Comparison of ENCODE assay signal across 10 cellular contexts in the genomic region with DNA sequence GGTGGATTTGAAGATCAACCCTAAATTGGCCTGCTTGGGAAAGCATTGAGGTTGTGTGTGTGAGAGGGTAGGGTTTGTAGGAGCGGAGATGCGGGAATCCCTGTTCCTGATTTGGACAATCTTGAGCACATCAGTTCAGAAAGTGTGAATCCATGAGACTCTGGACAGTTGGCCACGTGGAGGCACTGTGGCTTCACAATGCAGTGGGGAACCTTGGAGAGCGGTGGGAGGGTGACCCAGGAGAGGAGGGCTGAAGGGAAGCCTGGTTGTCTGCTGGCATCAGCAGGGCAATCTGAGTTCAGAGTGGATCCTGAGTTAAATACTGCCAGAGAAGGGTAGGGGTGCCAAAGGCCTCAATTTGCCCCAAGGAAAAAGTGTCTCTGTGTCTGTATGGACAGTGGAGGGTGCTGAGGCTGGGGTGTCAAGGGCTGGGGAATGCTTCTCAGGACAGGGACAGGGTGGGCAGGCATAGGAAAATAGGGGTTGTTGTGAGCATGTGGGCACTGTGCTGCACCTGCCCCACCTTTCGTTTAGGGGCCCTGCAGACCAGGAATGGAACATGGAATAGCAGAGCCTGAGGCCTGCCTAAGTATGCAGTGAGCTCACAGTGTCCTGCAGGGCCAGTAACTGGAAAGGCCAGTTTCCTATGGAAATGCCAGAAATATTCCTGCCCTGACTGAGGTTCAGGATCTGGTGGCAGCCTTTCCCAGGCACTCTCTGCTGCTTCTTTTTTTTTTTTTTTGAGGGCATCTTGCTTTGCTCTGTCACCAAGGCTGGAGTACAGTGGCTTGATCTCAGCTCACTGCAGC.
DNase-seq lines count a peak whose midpoint lies in the region; ATAC-seq, FAIRE-seq and TF ChIP-seq lines count a peak whose summit lies in the region.
"Had no signal": no experiment of that assay in that cellular context is flagged by ENCODE, and none has a peak within 500 bp of the region (broad histone marks: within the 10 kb centered on the region; RNA-seq: fewer than 3 reads in every experiment).

No MANE protein-coding gene starts in this region.

- no peak overlapping the region for H3K4me3 ChIP-seq in DND-41 (ENCODE audit: low read depth in 1 of 2, low read length in 2 of 2)
- no peak overlapping the region for H3K4me3 ChIP-seq in HL-60 (replicated peaks; ENCODE audit: insufficient read depth, low read length)
- no peak overlapping the region for H3K4me3 ChIP-seq in astrocyte (ENCODE audit: insufficient read depth, low read depth, low read length)
- H3K4me3 ChIP-seq in neuronal stem cell (ENCODE audit: low read length in 2 of 2) = no peak overlapping the region
- H3K4me3 ChIP-seq: adrenal gland had no signal

- H4K8ac ChIP-seq in neuronal stem cell (ENCODE audit: low read depth, low read length) = no peak overlapping the region

- no peaks in the 10 kb centered on the region for H3K36me3 ChIP-seq in DND-41 (ENCODE audit: insufficient read depth, low read length)
- H3K36me3 ChIP-seq in astrocyte (ENCODE audit: insufficient read depth, low read length) = no peaks in the 10 kb centered on the region
- no peaks in the 10 kb centered on the region for H3K36me3 ChIP-seq in neuronal stem cell (replicated peaks in 1 of 2; ENCODE audit: control insufficient read depth in 2 of 2, insufficient read depth in 2 of 2, low read length in 2 of 2)
- H3K36me3 ChIP-seq: adrenal gland had no signal

- no peak overlapping the region for H2AK5ac ChIP-seq in neuronal stem cell (ENCODE audit: low read depth, low read length)

- H4K20me1 ChIP-seq in DND-41 (ENCODE audit: insufficient read depth, low read length) (no peaks in the 10 kb centered on the region), astrocyte (ENCODE audit: insufficient read depth, low read length) (no peaks in the 10 kb centered on the region)

- DNase-seq in DND-41 (peak; percentile 55), HL-60 (ENCODE audit: low read depth in 1 of 2, low spot score in 1 of 2) (peak in 1 of 2 experiments; percentile 57), astrocyte (ENCODE audit: low read depth) (peak; percentile 18), medulla oblongata (ENCODE audit: extremely low spot score) (peak; percentile 9), neuronal stem cell (ENCODE audit: low spot score) (no peak), occipital lobe (lab: John Stamatoyannopoulos, UW) (no peak), mucosa of gallbladder (ENCODE audit: low spot score) (no peak)
- DNase-seq in stimulated activated CD4-positive, alpha-beta T cell treated with anti-CD3 and anti-CD28 coated beads, Interleukin-12 subunit alpha, Interleukin-12 subunit beta, amount 100 ng/mL, for 4 hours = no peak

- WGBS in neuronal stem cell (ENCODE audit: extremely low coverage in 2 of 2, insufficient read length in 2 of 2, insufficient replicate concordance in 1 of 2), 2 donors = no CpG with 5 or more reads among the region's 5 CpGs

- H3K36me3 Mint-ChIP-seq in astrocyte (ENCODE audit: low read depth, unreplicated experiment) = no peaks in the 10 kb centered on the region

- H3K4me1 ChIP-seq in DND-41 (ENCODE audit: insufficient read depth, low read length) = peaks cover 97% of the 10 kb centered on the region
- H3K4me1 ChIP-seq in astrocyte (ENCODE audit: insufficient read depth, low read length) = no peaks in the 10 kb centered on the region
- peaks cover 0 to 7% of the 10 kb centered on the region in 2 donors for H3K4me1 ChIP-seq in neuronal stem cell (ENCODE audit: control insufficient read depth in 2 of 2, insufficient read depth in 1 of 2, low read depth in 1 of 2, low read length in 2 of 2)
- H3K4me1 ChIP-seq: adrenal gland had no signal

- no peak overlapping the region for H2BK5ac ChIP-seq in neuronal stem cell (ENCODE audit: low read length)

- no peak overlapping the region for H2AFZ ChIP-seq in DND-41 (ENCODE audit: low read depth, low read length)
- H2AFZ ChIP-seq in astrocyte (ENCODE audit: low read depth, low read length) = no peak overlapping the region
- H2AFZ ChIP-seq in neuronal stem cell (ENCODE audit: low read length) = no peak overlapping the region

- no peaks in the 10 kb centered on the region for H3K79me1 ChIP-seq in neuronal stem cell (ENCODE audit: low read depth, low read length)

- H3K79me2 ChIP-seq in DND-41 (ENCODE audit: insufficient read depth, low read length) (no peaks in the 10 kb centered on the region), astrocyte (ENCODE audit: insufficient read depth, low read length) (no peaks in the 10 kb centered on the region)

- no peak overlapping the region for H2BK120ac ChIP-seq in neuronal stem cell (ENCODE audit: low read depth, low read length)

- H4K91ac ChIP-seq in neuronal stem cell (ENCODE audit: low read depth, low read length, poor library complexity) = no peak overlapping the region

- H3K18ac ChIP-seq in neuronal stem cell (ENCODE audit: low read length) = no peak overlapping the region

- H3K4me3 Mint-ChIP-seq in astrocyte (ENCODE audit: unreplicated experiment) = no peak overlapping the region

- H3K4ac ChIP-seq in neuronal stem cell (ENCODE audit: low read length) = no peak overlapping the region

- no peak overlapping the region for H3K23ac ChIP-seq in neuronal stem cell (ENCODE audit: low read depth, low read length, poor library complexity)

- no peak overlapping the region for H3K14ac ChIP-seq in neuronal stem cell (ENCODE audit: low read length)

- H3K27me3 ChIP-seq in DND-41 (ENCODE audit: insufficient read depth, low read length, poor library complexity) (no peaks in the 10 kb centered on the region), HL-60 (ENCODE audit: insufficient read depth, poor library complexity, severe bottlenecking) (no peaks in the 10 kb centered on the region), astrocyte (ENCODE audit: insufficient read depth, low read length) (peaks cover 2% of the 10 kb centered on the region), neuronal stem cell (ENCODE audit: control insufficient read depth in 3 of 3, insufficient read depth in 3 of 3, low read depth in 1 of 3, low read length in 3 of 3) (no peaks in the 10 kb centered on the region)
- H3K27me3 ChIP-seq: adrenal gland had no signal

- 0 out of 3 replicates have a peak, but pooled peaks have one; percentile 12 for ATAC-seq in DND-41 (ENCODE audit: insufficient read depth, low read depth)

- no peaks in the 10 kb centered on the region for H3K27me3 Mint-ChIP-seq in astrocyte (ENCODE audit: low read depth, unreplicated experiment)

- H3K4me2 ChIP-seq in DND-41 (ENCODE audit: insufficient read depth, low read length) (no peak overlapping the region), astrocyte (ENCODE audit: low read length) (no peak overlapping the region), neuronal stem cell (ENCODE audit: insufficient read depth, low read length, poor library complexity, severe bottlenecking) (no peak overlapping the region)

- TF ChIP-seq CTCF in DND-41 (IDR thresholded peaks at IDR 0.05; ENCODE audit: borderline replicate concordance, extremely low read depth, low read length, poor library complexity, severe bottlenecking) (peak; percentile 60), HL-60 (IDR thresholded peaks at IDR 0.05; ENCODE audit: insufficient read depth, low read length) (peak; percentile 49), astrocyte (IDR thresholded peaks at IDR 0.05; ENCODE audit: insufficient read depth, low read depth, low read length) (peak; percentile 39)

- H3K27ac ChIP-seq in DND-41 (ENCODE audit: low read length) (peak overlapping the region; percentile 92), HL-60 (replicated peaks) (no peak overlapping the region), astrocyte (ENCODE audit: low read depth, low read length) (no peak overlapping the region), neuronal stem cell (replicated peaks; ENCODE audit: low read length) (no peak overlapping the region)
- H3K27ac ChIP-seq: adrenal gland had no signal

- no peak overlapping the region for H2BK12ac ChIP-seq in neuronal stem cell (ENCODE audit: low read length)

- FAIRE-seq in astrocyte (lab: Jason Lieb, UNC) = no peak
- FAIRE-seq: islet of Langerhans had no signal

- peaks cover 12% of the 10 kb centered on the region for H3K4me1 Mint-ChIP-seq in astrocyte (ENCODE audit: low read depth, unreplicated experiment)

- H3K27ac Mint-ChIP-seq in astrocyte (ENCODE audit: unreplicated experiment) = no peak overlapping the region

- no peaks in the 10 kb centered on the region for H3K9me3 Mint-ChIP-seq in astrocyte (ENCODE audit: unreplicated experiment)

- H3K9me3 ChIP-seq in DND-41 (ENCODE audit: insufficient read depth, low read length, severe bottlenecking) (no peaks in the 10 kb centered on the region), astrocyte (ENCODE audit: insufficient read depth, low read depth, low read length) (no peaks in the 10 kb centered on the region), neuronal stem cell (replicated peaks in 1 of 2; ENCODE audit: control insufficient read depth in 2 of 2, insufficient read depth in 1 of 2, low read depth in 1 of 2, low read length in 2 of 2) (no peaks in the 10 kb centered on the region)
- H3K9me3 ChIP-seq: adrenal gland had no signal

- peak overlapping the region; percentile 42 for H3K9ac ChIP-seq in DND-41 (ENCODE audit: low read depth, low read length)
- no peak overlapping the region for H3K9ac ChIP-seq in astrocyte (ENCODE audit: low read length)
- H3K9ac ChIP-seq in neuronal stem cell (ENCODE audit: low read depth, low read length, poor library complexity) = no peak overlapping the region

- no peak overlapping the region for H2BK15ac ChIP-seq in neuronal stem cell (ENCODE audit: low read length)

Comparison
In these comparisons a context has a peak if more than half of its experiments do, and no peak if none do; other contexts are left out.
1. DNase-seq: peak in DND-41 (single experiment), astrocyte (single experiment) and medulla oblongata (single experiment); none in neuronal stem cell (single experiment), occipital lobe (single experiment), stimulated activated CD4-positive, alpha-beta T cell treated with anti-CD3 and anti-CD28 coated beads, Interleukin-12 subunit alpha, Interleukin-12 subunit beta, amount 100 ng/mL, for 4 hours (single experiment) and mucosa of gallbladder (single experiment).
2. Peak in every context shown above with its lines, with median percentiles within 50 percentile points of each other: CTCF ChIP-seq.